ENCODE assay signal across 1 cellular context in genomic region chr17:79600071-79600470, GRCh38.
TF ChIP-seq lines count a peak whose summit lies in the region.

No MANE protein-coding gene starts in this region.

TF ChIP-seq in GM12878, 131 proteins besides CTCF, POLR2A, EP300 and RAD21 (continued from another document):
- TF ChIP-seq, protein P1, sequence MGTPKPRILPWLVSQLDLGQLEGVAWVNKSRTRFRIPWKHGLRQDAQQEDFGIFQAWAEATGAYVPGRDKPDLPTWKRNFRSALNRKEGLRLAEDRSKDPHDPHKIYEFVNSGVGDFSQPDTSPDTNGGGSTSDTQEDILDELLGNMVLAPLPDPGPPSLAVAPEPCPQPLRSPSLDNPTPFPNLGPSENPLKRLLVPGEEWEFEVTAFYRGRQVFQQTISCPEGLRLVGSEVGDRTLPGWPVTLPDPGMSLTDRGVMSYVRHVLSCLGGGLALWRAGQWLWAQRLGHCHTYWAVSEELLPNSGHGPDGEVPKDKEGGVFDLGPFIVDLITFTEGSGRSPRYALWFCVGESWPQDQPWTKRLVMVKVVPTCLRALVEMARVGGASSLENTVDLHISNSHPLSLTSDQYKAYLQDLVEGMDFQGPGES (IDR thresholded peaks at IDR 0.05), result no peak
- TF ChIP-seq RELA (IDR thresholded peaks at IDR 0.05; ENCODE audit: borderline replicate concordance, partially characterized antibody) (no peak), POU2F2 (IDR thresholded peaks at IDR 0.05; ENCODE audit: borderline replicate concordance, low read depth, low read length) (no peak), CHD4 (IDR thresholded peaks at IDR 0.05) (no peak), BCL3 (IDR thresholded peaks at IDR 0.05; ENCODE audit: borderline replicate concordance, insufficient read depth, low read depth, low read length, poor library complexity, severe bottlenecking) (peak; percentile 98), STAT1 (conservative IDR thresholded peaks at IDR 0.05) (no peak), ASH2L (IDR thresholded peaks at IDR 0.05; ENCODE audit: borderline replicate concordance, low read depth) (no peak), MLLT1 (IDR thresholded peaks at IDR 0.05) (no peak), ZBED1 (IDR thresholded peaks at IDR 0.05; ENCODE audit: borderline replicate concordance) (no peak), SPI1 (IDR thresholded peaks at IDR 0.05; ENCODE audit: borderline replicate concordance, insufficient read depth, low read depth, low read length) (no peak), ZBTB4 (CRISPR knock-in tag; IDR thresholded peaks at IDR 0.05) (no peak), CBX3 (IDR thresholded peaks at IDR 0.05; ENCODE audit: borderline replicate concordance, low read depth) (no peak), RFX5 (IDR thresholded peaks at IDR 0.05; ENCODE audit: low read depth, low read length) (no peak), EGR1 (IDR thresholded peaks at IDR 0.05; ENCODE audit: borderline replicate concordance in 1 of 2, low read depth in 2 of 2, low read length in 2 of 2) (no peak), TCF3 (IDR thresholded peaks at IDR 0.05; ENCODE audit: borderline replicate concordance, insufficient read depth, low read depth, low read length) (0 out of 2 replicates have a peak, but pooled peaks have one; percentile 58), CBFB (IDR thresholded peaks at IDR 0.05; ENCODE audit: low read depth) (no peak), SUPT20H (IDR thresholded peaks at IDR 0.05; ENCODE audit: borderline replicate concordance, control insufficient read depth, low read depth, low read length) (no peak), MTA2 (IDR thresholded peaks at IDR 0.05; ENCODE audit: low read depth) (no peak), BRCA1 (IDR thresholded peaks at IDR 0.05; ENCODE audit: low read depth, low read length) (no peak), TBL1XR1 (IDR thresholded peaks at IDR 0.05; ENCODE audit: low read depth, low read length) (no peak)
- TF ChIP-seq, protein P2, sequence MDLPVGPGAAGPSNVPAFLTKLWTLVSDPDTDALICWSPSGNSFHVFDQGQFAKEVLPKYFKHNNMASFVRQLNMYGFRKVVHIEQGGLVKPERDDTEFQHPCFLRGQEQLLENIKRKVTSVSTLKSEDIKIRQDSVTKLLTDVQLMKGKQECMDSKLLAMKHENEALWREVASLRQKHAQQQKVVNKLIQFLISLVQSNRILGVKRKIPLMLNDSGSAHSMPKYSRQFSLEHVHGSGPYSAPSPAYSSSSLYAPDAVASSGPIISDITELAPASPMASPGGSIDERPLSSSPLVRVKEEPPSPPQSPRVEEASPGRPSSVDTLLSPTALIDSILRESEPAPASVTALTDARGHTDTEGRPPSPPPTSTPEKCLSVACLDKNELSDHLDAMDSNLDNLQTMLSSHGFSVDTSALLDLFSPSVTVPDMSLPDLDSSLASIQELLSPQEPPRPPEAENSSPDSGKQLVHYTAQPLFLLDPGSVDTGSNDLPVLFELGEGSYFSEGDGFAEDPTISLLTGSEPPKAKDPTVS (IDR thresholded peaks at IDR 0.05; ENCODE audit: low read depth, low read length), result no peak
- TF ChIP-seq, protein P3, sequence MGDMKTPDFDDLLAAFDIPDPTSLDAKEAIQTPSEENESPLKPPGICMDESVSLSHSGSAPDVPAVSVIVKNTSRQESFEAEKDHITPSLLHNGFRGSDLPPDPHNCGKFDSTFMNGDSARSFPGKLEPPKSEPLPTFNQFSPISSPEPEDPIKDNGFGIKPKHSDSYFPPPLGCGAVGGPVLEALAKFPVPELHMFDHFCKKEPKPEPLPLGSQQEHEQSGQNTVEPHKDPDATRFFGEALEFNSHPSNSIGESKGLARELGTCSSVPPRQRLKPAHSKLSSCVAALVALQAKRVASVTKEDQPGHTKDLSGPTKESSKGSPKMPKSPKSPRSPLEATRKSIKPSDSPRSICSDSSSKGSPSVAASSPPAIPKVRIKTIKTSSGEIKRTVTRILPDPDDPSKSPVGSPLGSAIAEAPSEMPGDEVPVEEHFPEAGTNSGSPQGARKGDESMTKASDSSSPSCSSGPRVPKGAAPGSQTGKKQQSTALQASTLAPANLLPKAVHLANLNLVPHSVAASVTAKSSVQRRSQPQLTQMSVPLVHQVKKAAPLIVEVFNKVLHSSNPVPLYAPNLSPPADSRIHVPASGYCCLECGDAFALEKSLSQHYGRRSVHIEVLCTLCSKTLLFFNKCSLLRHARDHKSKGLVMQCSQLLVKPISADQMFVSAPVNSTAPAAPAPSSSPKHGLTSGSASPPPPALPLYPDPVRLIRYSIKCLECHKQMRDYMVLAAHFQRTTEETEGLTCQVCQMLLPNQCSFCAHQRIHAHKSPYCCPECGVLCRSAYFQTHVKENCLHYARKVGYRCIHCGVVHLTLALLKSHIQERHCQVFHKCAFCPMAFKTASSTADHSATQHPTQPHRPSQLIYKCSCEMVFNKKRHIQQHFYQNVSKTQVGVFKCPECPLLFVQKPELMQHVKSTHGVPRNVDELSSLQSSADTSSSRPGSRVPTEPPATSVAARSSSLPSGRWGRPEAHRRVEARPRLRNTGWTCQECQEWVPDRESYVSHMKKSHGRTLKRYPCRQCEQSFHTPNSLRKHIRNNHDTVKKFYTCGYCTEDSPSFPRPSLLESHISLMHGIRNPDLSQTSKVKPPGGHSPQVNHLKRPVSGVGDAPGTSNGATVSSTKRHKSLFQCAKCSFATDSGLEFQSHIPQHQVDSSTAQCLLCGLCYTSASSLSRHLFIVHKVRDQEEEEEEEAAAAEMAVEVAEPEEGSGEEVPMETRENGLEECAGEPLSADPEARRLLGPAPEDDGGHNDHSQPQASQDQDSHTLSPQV (IDR thresholded peaks at IDR 0.05), result no peak
- TF ChIP-seq, protein P4, sequence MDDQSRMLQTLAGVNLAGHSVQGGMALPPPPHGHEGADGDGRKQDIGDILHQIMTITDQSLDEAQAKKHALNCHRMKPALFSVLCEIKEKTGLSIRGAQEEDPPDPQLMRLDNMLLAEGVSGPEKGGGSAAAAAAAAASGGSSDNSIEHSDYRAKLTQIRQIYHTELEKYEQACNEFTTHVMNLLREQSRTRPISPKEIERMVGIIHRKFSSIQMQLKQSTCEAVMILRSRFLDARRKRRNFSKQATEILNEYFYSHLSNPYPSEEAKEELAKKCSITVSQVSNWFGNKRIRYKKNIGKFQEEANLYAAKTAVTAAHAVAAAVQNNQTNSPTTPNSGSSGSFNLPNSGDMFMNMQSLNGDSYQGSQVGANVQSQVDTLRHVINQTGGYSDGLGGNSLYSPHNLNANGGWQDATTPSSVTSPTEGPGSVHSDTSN (IDR thresholded peaks at IDR 0.05; ENCODE audit: insufficient replicate concordance, low read depth, low read length), result peak; percentile 65
- TF ChIP-seq, protein P5, sequence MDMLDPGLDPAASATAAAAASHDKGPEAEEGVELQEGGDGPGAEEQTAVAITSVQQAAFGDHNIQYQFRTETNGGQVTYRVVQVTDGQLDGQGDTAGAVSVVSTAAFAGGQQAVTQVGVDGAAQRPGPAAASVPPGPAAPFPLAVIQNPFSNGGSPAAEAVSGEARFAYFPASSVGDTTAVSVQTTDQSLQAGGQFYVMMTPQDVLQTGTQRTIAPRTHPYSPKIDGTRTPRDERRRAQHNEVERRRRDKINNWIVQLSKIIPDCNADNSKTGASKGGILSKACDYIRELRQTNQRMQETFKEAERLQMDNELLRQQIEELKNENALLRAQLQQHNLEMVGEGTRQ (IDR thresholded peaks at IDR 0.05; ENCODE audit: borderline replicate concordance, low read depth, low read length), result no peak
